8 cellular contexts compared by ENCODE assay signal in genomic region chr1:109788695-109789521, GRCh38. TPM values are rescaled to one million over a fixed set of nuclear protein-coding genes. Genes with fewer than 3 reads are reported as not detected.
A peak's percentile ranks its signal among the peaks of the same experiment; 100 is the strongest.
DNase-seq lines count a peak whose midpoint lies in the region; ATAC-seq and TF ChIP-seq lines count a peak whose summit lies in the region.

No MANE protein-coding gene starts in this region.

- H3K36me3 ChIP-seq in left ventricle myocardium inferior (no peaks in the 10 kb centered on the region), SK-N-SH (replicated peaks in 1 of 2; ENCODE audit: control insufficient read depth in 1 of 2, insufficient read depth in 2 of 2, low read length in 1 of 2) (no peaks in the 10 kb centered on the region), fibroblast of lung (ENCODE audit: control insufficient read depth, insufficient read depth, low read length) (no peaks in the 10 kb centered on the region), tibial nerve (no peaks in the 10 kb centered on the region)

- no peak for TF ChIP-seq POLR2A in tibial nerve (IDR thresholded peaks at IDR 0.05)

- H3K4me1 ChIP-seq in left ventricle myocardium inferior (peaks cover 56% of the 10 kb centered on the region), SK-N-SH (ENCODE audit: control insufficient read depth in 1 of 2, insufficient read depth in 2 of 2, low read depth in 1 of 2, low read length in 1 of 2) (peaks cover 33 to 54% of the 10 kb centered on the region in 2 experiments), fibroblast of lung (ENCODE audit: control insufficient read depth, extremely low read depth, insufficient read depth, low read length) (peaks cover 26% of the 10 kb centered on the region), tibial nerve (peaks cover 0 to 56% (median 34%) of the 10 kb centered on the region in 4 donors)

- no peaks in the 10 kb centered on the region for H3K27me3 ChIP-seq in left ventricle myocardium inferior (ENCODE audit: low read depth)
- H3K27me3 ChIP-seq in SK-N-SH (ENCODE audit: insufficient read depth): no peaks in the 10 kb centered on the region
- no peaks in the 10 kb centered on the region for H3K27me3 ChIP-seq in fibroblast of lung (ENCODE audit: control insufficient read depth, insufficient read depth, low read length)
- no peaks in the 10 kb centered on the region for H3K27me3 ChIP-seq in tibial nerve

- H3K4me1 Mint-ChIP-seq in type B pancreatic cell (ENCODE audit: unreplicated experiment): peaks cover 60% of the 10 kb centered on the region

- ATAC-seq in Right ventricle myocardium inferior (no peak), HG03135 (IDR thresholded peaks at IDR 0.05; ENCODE audit: unreplicated experiment) (no peak)

- 89% methylated on average over 6 of the region's 9 CpGs for WGBS in SK-N-SH (ENCODE audit: low lambda C conversion rate)
- 83 to 87% methylated on average over 8 of the region's 9 CpGs for WGBS in tibial nerve, 2 donors

- H3K9me3 ChIP-seq in left ventricle myocardium inferior (replicated peaks) (no peaks in the 10 kb centered on the region), SK-N-SH (no peaks in the 10 kb centered on the region), fibroblast of lung (ENCODE audit: control insufficient read depth, insufficient read depth, low read depth, low read length) (no peaks in the 10 kb centered on the region), tibial nerve (no peaks in the 10 kb centered on the region)

- TF ChIP-seq CTCF in left ventricle myocardium inferior (IDR thresholded peaks at IDR 0.05; ENCODE audit: borderline replicate concordance) (peak; percentile 29), SK-N-SH (IDR thresholded peaks at IDR 0.05) (peak; percentile 50), fibroblast of lung (conservative IDR thresholded peaks at IDR 0.05 in 1 of 2, IDR thresholded peaks at IDR 0.05 in 1 of 2; ENCODE audit: low read depth in 1 of 2, low read length in 2 of 2) (peak; percentile 14 to 49), type B pancreatic cell (conservative IDR thresholded peaks at IDR 0.05) (peak; percentile 67), tibial nerve (IDR thresholded peaks at IDR 0.05) (no peak)

- no peak; the same call in 1 of the 2 replicates for TF ChIP-seq RAD21 in SK-N-SH (IDR thresholded peaks at IDR 0.05; ENCODE audit: low read length)

- peak overlapping the region; percentile 40 for H3K4me3 Mint-ChIP-seq in type B pancreatic cell

- H3K27ac ChIP-seq in left ventricle myocardium inferior (replicated peaks) (no peak overlapping the region), SK-N-SH (ENCODE audit: low read depth in 2 of 2, low read length in 1 of 2) (no peak overlapping the region), fibroblast of lung (ENCODE audit: insufficient read depth, low read length) (no peak overlapping the region), tibial nerve (no peak overlapping the region)

- intact Hi-C loops in left ventricle myocardium inferior (cut with micrococcal nuclease) (no loop called here), Right ventricle myocardium inferior (cut with DNase I) (no loop called here)

- POLR2A ChIA-PET in SK-N-SH (lab: Yijun Ruan, JAX): no interaction called here

- H3K36me3 Mint-ChIP-seq in type B pancreatic cell: no peaks in the 10 kb centered on the region

- no peaks in the 10 kb centered on the region for H3K9me3 Mint-ChIP-seq in type B pancreatic cell

- TF ChIP-seq EP300 in SK-N-SH (IDR thresholded peaks at IDR 0.05; ENCODE audit: borderline replicate concordance in 1 of 2, low read depth in 1 of 2, low read length in 1 of 2): no peak
- no peak for TF ChIP-seq EP300 in tibial nerve (IDR thresholded peaks at IDR 0.05)

- H3K27ac Mint-ChIP-seq in type B pancreatic cell: peak overlapping the region; percentile 65

- CTCF ChIA-PET in SK-N-SH (lab: Yijun Ruan, JAX): interaction anchor here (1.0 to 27.7 kb wide), 8 partner anchors 12 to 222 kb away, joined by 3 to 822 read pairs (median 4); partner anchors contain the start of gene AHCYL1

- H2AFZ ChIP-seq in SK-N-SH (ENCODE audit: low read depth) (no peak overlapping the region), fibroblast of lung (ENCODE audit: low read length) (no peak overlapping the region)

- no peaks in the 10 kb centered on the region for H3K9me2 ChIP-seq in SK-N-SH

- H3K9ac ChIP-seq in SK-N-SH: no peak overlapping the region
- H3K9ac ChIP-seq in fibroblast of lung (ENCODE audit: insufficient read depth, low read length): no peak overlapping the region

- H3K4me2 ChIP-seq in SK-N-SH (no peak overlapping the region), fibroblast of lung (ENCODE audit: extremely low read depth, insufficient read depth, low read length) (no peak overlapping the region)

- DNase-seq in left ventricle myocardium inferior: peak; percentile 9
- DNase-seq in Right ventricle myocardium inferior (ENCODE audit: missing footprints): no peak
- DNase-seq in SK-N-SH: peak; percentile 66
- DNase-seq in fibroblast of lung (ENCODE audit: low read depth in 2 of 2): no peak
- DNase-seq in type B pancreatic cell (ENCODE audit: extremely low spot score, unreplicated experiment): peak; percentile 68
- no peak for DNase-seq in tibial nerve (ENCODE audit: low spot score in 2 of 2)
- DNase-seq in COLO829 (ENCODE audit: low spot score): no peak

- H4K20me1 ChIP-seq in SK-N-SH (ENCODE audit: insufficient read depth) (no peaks in the 10 kb centered on the region), fibroblast of lung (ENCODE audit: control insufficient read depth, extremely low read depth, insufficient read depth, low read length) (no peaks in the 10 kb centered on the region)

- no peaks in the 10 kb centered on the region for H3K27me3 Mint-ChIP-seq in type B pancreatic cell

- H3K79me2 ChIP-seq in SK-N-SH (ENCODE audit: insufficient read depth) (no peaks in the 10 kb centered on the region), fibroblast of lung (ENCODE audit: control insufficient read depth, insufficient read depth, low read length) (no peaks in the 10 kb centered on the region)

- H3F3A ChIP-seq in SK-N-SH (replicated peaks; ENCODE audit: insufficient read depth): peaks cover 6% of the 10 kb centered on the region

- H3K4me3 ChIP-seq in left ventricle myocardium inferior (no peak overlapping the region), SK-N-SH (ENCODE audit: low read depth in 2 of 2, low read length in 1 of 2) (no peak overlapping the region), fibroblast of lung (replicated peaks in 1 of 4; ENCODE audit: control extremely low read depth in 1 of 4, insufficient read depth in 1 of 4, low read depth in 3 of 4, low read length in 4 of 4) (no peak overlapping the region), tibial nerve (no peak overlapping the region)

TF ChIP-seq in SK-N-SH, 30 proteins besides CTCF, POLR2A, EP300 and RAD21 (continues in another document):
- TF ChIP-seq NRF1 (IDR thresholded peaks at IDR 0.05; ENCODE audit: low read depth, low read length): no peak
- TF ChIP-seq REST (IDR thresholded peaks at IDR 0.05; ENCODE audit: low read depth, low read length): no peak
- no peak for TF ChIP-seq MXI1 (IDR thresholded peaks at IDR 0.05; ENCODE audit: low read depth, low read length)
- TF ChIP-seq GABPA (IDR thresholded peaks at IDR 0.05; ENCODE audit: low read depth): no peak
- TF ChIP-seq NFIC (IDR thresholded peaks at IDR 0.05; ENCODE audit: borderline replicate concordance): no peak

RNA-seq across cellular contexts. Expression of gene EPS8L3, which starts 25.2 kb away (rescaled TPM):
- 0.11 TPM for total RNA-seq in left ventricle myocardium inferior
- not detected for total RNA-seq in Right ventricle myocardium inferior
- not detected in 2 replicates for polyA plus RNA-seq in SK-N-SH (2012; rRNA removed)
- not detected in 2 replicates for polyA plus RNA-seq in SK-N-SH (2012; cell fraction: cytosol; rRNA removed)
- polyA plus RNA-seq in SK-N-SH (2012; cell fraction: nucleus; rRNA removed): not detected in 2 replicates
- not detected in 2 replicates for total RNA-seq in fibroblast of lung
- polyA plus RNA-seq in fibroblast of lung: not detected in 2 replicates
- polyA plus RNA-seq in fibroblast of lung (2012): not detected in 2 replicates
- not detected in 2 replicates for polyA minus RNA-seq in fibroblast of lung (ENCODE audit: low replicate concordance)
- total RNA-seq in type B pancreatic cell (ENCODE audit: low replicate concordance): 9.9 and 19.1 TPM in 2 replicates
- not detected for total RNA-seq in tibial nerve

RNA-seq across cellular contexts. Expression of gene GSTM3, which starts 48.1 kb away (rescaled TPM):
- total RNA-seq in left ventricle myocardium inferior: 93.7 TPM
- 121 TPM for total RNA-seq in Right ventricle myocardium inferior
- polyA plus RNA-seq in SK-N-SH (2012; rRNA removed): 84.9 and 86.6 TPM in 2 replicates
- polyA plus RNA-seq in SK-N-SH (2012; cell fraction: cytosol; rRNA removed): 101 and 104 TPM in 2 replicates
- 44.0 and 59.3 TPM in 2 replicates for polyA plus RNA-seq in SK-N-SH (2012; cell fraction: nucleus; rRNA removed)
- 37.0 and 51.4 TPM in 2 replicates for total RNA-seq in fibroblast of lung
- 90.0 and 207 TPM in 2 replicates for polyA plus RNA-seq in fibroblast of lung
- polyA plus RNA-seq in fibroblast of lung (2012): 78.1 and 175 TPM in 2 replicates
- polyA minus RNA-seq in fibroblast of lung (ENCODE audit: low replicate concordance): 13.9 and 96.8 TPM in 2 replicates
- total RNA-seq in type B pancreatic cell (ENCODE audit: low replicate concordance): 32.9 and 78.4 TPM in 2 replicates
- 100 to 1,000 TPM in 1 of 4 donors, 10 to 100 TPM in 3; 37.2 to 134 (median 79.7) TPM for total RNA-seq in tibial nerve

Comparison
In these comparisons a context has a peak if more than half of its experiments do, and no peak if none do; other contexts are left out.
1. DNase-seq: peak in left ventricle myocardium inferior (single experiment), SK-N-SH (single experiment) and type B pancreatic cell (single experiment); none in Right ventricle myocardium inferior (single experiment), fibroblast of lung (0 of 2), tibial nerve (0 of 2) and COLO829 (single experiment).
2. CTCF ChIP-seq: peak in left ventricle myocardium inferior (single experiment), SK-N-SH (single experiment), fibroblast of lung (2 of 2) and type B pancreatic cell (single experiment); none in tibial nerve (0 of 5).